17 cellular contexts compared by ENCODE assay signal in genomic region chr21:38908537-38908936, GRCh38.
DNase-seq lines count a peak whose midpoint lies in the region; ATAC-seq and TF ChIP-seq lines count a peak whose summit lies in the region.
"Had no signal": no experiment of that assay in that cellular context is flagged by ENCODE, and none has a peak within 500 bp of the region (broad histone marks: within the 10 kb centered on the region; RNA-seq: fewer than 3 reads in every experiment).

No MANE protein-coding gene starts in this region.

- intact Hi-C loops in mammary epithelial cell (cut with micrococcal nuclease) (no loop called here), tibial artery (cut with DNase I; ENCODE audit: low total_unique reads) (no loop called here), dorsolateral prefrontal cortex (cut with DNase I) (no loop called here)

- no peaks in the 10 kb centered on the region for H3K36me3 ChIP-seq in mammary epithelial cell (ENCODE audit: insufficient read depth, low read length)
- no peaks in the 10 kb centered on the region for H3K36me3 ChIP-seq in tibial artery
- H3K36me3 ChIP-seq: lower lobe of right lung had no signal

- no peak for TF ChIP-seq CTCF in RWPE1 (conservative IDR thresholded peaks at IDR 0.05; ENCODE audit: low read depth)
- no peak for TF ChIP-seq CTCF in mammary epithelial cell (conservative IDR thresholded peaks at IDR 0.05 in 1 of 2, IDR thresholded peaks at IDR 0.05 in 1 of 2; ENCODE audit: extremely low read depth in 1 of 2, insufficient read depth in 1 of 2, low read depth in 1 of 2, low read length in 2 of 2)
- no peak for TF ChIP-seq CTCF in nephron (IDR thresholded peaks at IDR 0.05; ENCODE audit: unreplicated experiment in 3 of 3)
- TF ChIP-seq CTCF in tibial artery (IDR thresholded peaks at IDR 0.05), result no peak
- TF ChIP-seq CTCF in dorsolateral prefrontal cortex (IDR thresholded peaks at IDR 0.05 in 54 of 56, conservative IDR thresholded peaks at IDR 0.05 in 2 of 56; ENCODE audit: low read depth in 1 of 56, partially characterized antibody in 56 of 56), result no peak

- H3K27ac ChIP-seq in RWPE1, result peak overlapping the region; percentile 88
- no peak overlapping the region for H3K27ac ChIP-seq in mammary epithelial cell (ENCODE audit: insufficient read depth, low read depth, low read length)
- H3K27ac ChIP-seq in tibial artery, result peak overlapping the region; percentile 75 to 82
- peak overlapping the region in 8 of 59 donors; percentile 24 to 82 (median 67) for H3K27ac ChIP-seq in dorsolateral prefrontal cortex

- peaks cover 2% of the 10 kb centered on the region for H3K9me3 Mint-ChIP-seq in nephron
- H3K9me3 Mint-ChIP-seq: activated CD4-positive, alpha-beta memory T cell treated with anti-CD3 and anti-CD28 coated beads for 36 hours; CD4-positive, alpha-beta T cell; stimulated activated naive CD8-positive, alpha-beta T cell treated with anti-CD3 and anti-CD28 coated beads, Interleukin-15, Interleukin-2, amounts not matched to agents 100 ng/mL and 50 ng/mL, for 24 hours had no signal

- in situ Hi-C loops in mammary epithelial cell (cut with MboI; ENCODE audit: low sequenced_read_pairs in 2 of 2), result loop anchor here (10.0 kb wide), 2 partner anchors 84 to 174 kb away; no protein-coding TSS in a partner anchor

- CTCF ChIA-PET in RWPE1 (lab: Yijun Ruan, JAX), result no interaction called here
- CTCF ChIA-PET in mammary epithelial cell (lab: Charles Lee; ENCODE audit: low non-redundant PET), result interaction anchor here (0.7 kb wide), 1 partner anchor 64 kb away, joined by 6 read pairs; no protein-coding TSS in a partner anchor

- H3K4me1 ChIP-seq in mammary epithelial cell (ENCODE audit: insufficient read depth, low read length) (peaks cover 63% of the 10 kb centered on the region), tibial artery (peaks cover 0 to 49% (median 38%) of the 10 kb centered on the region in 4 donors)

- no peak overlapping the region for H2AFZ ChIP-seq in mammary epithelial cell (ENCODE audit: low read depth, low read length)

- no peaks in the 10 kb centered on the region for H3K36me3 Mint-ChIP-seq in nephron (ENCODE audit: low read depth)
- H3K36me3 Mint-ChIP-seq: activated CD4-positive, alpha-beta memory T cell treated with anti-CD3 and anti-CD28 coated beads for 36 hours had no signal

- no peak for DNase-seq in RWPE1 (ENCODE audit: low spot score)
- DNase-seq in mammary epithelial cell, result peak; percentile 64
- DNase-seq in tibial artery, result no peak
- DNase-seq in dorsolateral prefrontal cortex, result no peak
- no peak for DNase-seq in NCI-H2029 (lab: John Stamatoyannopoulos, UW)
- DNase-seq: activated CD4-positive, alpha-beta memory T cell treated with anti-CD3 and anti-CD28 coated beads for 36 hours; activated CD4-positive, CD25-positive, alpha-beta regulatory T cell; activated gamma-delta T cell; CD4-positive, alpha-beta T cell; DMS153; hypothalamus; lower lobe of right lung; stimulated activated CD4-positive, alpha-beta T cell treated with anti-CD3 and anti-CD28 coated beads, Interleukin-4, amount 100 ng/mL, for 4 hours had no signal

- no peaks in the 10 kb centered on the region for H3K79me2 ChIP-seq in mammary epithelial cell (ENCODE audit: insufficient read depth, low read length)

- BruUV-seq in mammary epithelial cell (replicated peaks; lab: Mats Ljungman, UMichigan), result no TSS peak

- H3K9ac ChIP-seq in mammary epithelial cell (ENCODE audit: insufficient read depth, low read length), result no peak overlapping the region

- H3K27me3 Mint-ChIP-seq in nephron (ENCODE audit: low read depth), result peaks cover 7% of the 10 kb centered on the region
- H3K27me3 Mint-ChIP-seq: stimulated activated naive CD8-positive, alpha-beta T cell treated with anti-CD3 and anti-CD28 coated beads, Interleukin-15, Interleukin-2, amounts not matched to agents 100 ng/mL and 50 ng/mL, for 24 hours had no signal

- H3K4me2 ChIP-seq in mammary epithelial cell (ENCODE audit: insufficient read depth, low read depth, low read length), result no peak overlapping the region

- ATAC-seq in HG02973 (IDR thresholded peaks at IDR 0.05; ENCODE audit: unreplicated experiment), result no peak
- ATAC-seq: HCT116, lower lobe of right lung had no signal

- POLR2A ChIA-PET in RWPE1 (lab: Yijun Ruan, JAX; ENCODE audit: low non-redundant PET), result no interaction called here

- peaks cover 35% of the 10 kb centered on the region for H3K4me1 Mint-ChIP-seq in nephron

- no peak overlapping the region for H3K4me3 Mint-ChIP-seq in nephron
- H3K4me3 Mint-ChIP-seq: activated CD4-positive, alpha-beta memory T cell treated with anti-CD3 and anti-CD28 coated beads for 36 hours; CD4-positive, alpha-beta T cell; stimulated activated naive CD8-positive, alpha-beta T cell treated with anti-CD3 and anti-CD28 coated beads, Interleukin-15, Interleukin-2, amounts not matched to agents 100 ng/mL and 50 ng/mL, for 24 hours had no signal

- no peaks in the 10 kb centered on the region for H3K9me3 ChIP-seq in mammary epithelial cell (replicated peaks; ENCODE audit: insufficient read depth, low read length)
- no peaks in the 10 kb centered on the region for H3K9me3 ChIP-seq in tibial artery
- H3K9me3 ChIP-seq: lower lobe of right lung had no signal

- H3K27ac Mint-ChIP-seq in nephron, result peak overlapping the region in 2 of 3 experiments; percentile 49 to 100
- H3K27ac Mint-ChIP-seq: activated CD4-positive, alpha-beta memory T cell treated with anti-CD3 and anti-CD28 coated beads for 36 hours; CD4-positive, alpha-beta T cell; stimulated activated naive CD8-positive, alpha-beta T cell treated with anti-CD3 and anti-CD28 coated beads, Interleukin-15, Interleukin-2, amounts not matched to agents 100 ng/mL and 50 ng/mL, for 24 hours had no signal

- no peak overlapping the region for H3K4me3 ChIP-seq in mammary epithelial cell (replicated peaks in 1 of 3; ENCODE audit: insufficient read depth in 1 of 3, low read depth in 2 of 3, low read length in 3 of 3)
- H3K4me3 ChIP-seq in tibial artery, result no peak overlapping the region
- no peak overlapping the region for H3K4me3 ChIP-seq in dorsolateral prefrontal cortex
- H3K4me3 ChIP-seq: lower lobe of right lung had no signal

- dilution Hi-C loops in mammary epithelial cell (cut with HindIII; ENCODE audit: low sequenced_read_pairs), result no loop called here

- WGBS in mammary epithelial cell (ENCODE audit: low coverage, missing lambda C conversion rate), result 67% methylated on average over 4 of the region's 4 CpGs

- no peaks in the 10 kb centered on the region for H3K27me3 ChIP-seq in mammary epithelial cell (ENCODE audit: insufficient read depth, low read length)
- no peaks in the 10 kb centered on the region for H3K27me3 ChIP-seq in tibial artery
- peaks cover 0 to 13% (median 0%) of the 10 kb centered on the region in 45 donors for H3K27me3 ChIP-seq in dorsolateral prefrontal cortex

- no peaks in the 10 kb centered on the region for H4K20me1 ChIP-seq in mammary epithelial cell (ENCODE audit: insufficient read depth, low read length)
